12 cellular contexts compared by ENCODE assay signal in the genomic region with DNA sequence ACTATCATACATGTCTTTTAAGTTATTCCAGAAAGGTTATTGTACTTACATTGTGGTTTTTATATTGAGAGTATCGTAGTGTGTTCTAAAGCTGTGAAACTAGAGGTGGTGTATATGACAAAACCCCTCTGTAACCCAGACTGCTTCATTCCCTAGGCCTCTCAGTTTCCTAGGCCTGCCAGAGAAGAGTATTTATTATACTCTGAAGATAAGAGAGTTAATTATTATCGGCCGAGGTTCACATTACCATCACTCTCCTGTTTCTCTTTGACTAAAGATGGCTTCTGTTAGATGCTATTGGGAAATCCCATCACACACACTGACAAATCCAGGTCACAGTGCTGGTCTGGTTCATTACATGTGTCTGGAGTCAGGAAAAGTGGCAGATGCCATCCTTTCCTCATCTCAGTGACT. TPM values are rescaled to one million over a fixed set of nuclear protein-coding genes. Genes with fewer than 3 reads are reported as not detected.
DNase-seq lines count a peak whose midpoint lies in the region; ATAC-seq, FAIRE-seq and TF ChIP-seq lines count a peak whose summit lies in the region.
"Had no signal": no experiment of that assay in that cellular context is flagged by ENCODE, and none has a peak within 500 bp of the region (broad histone marks: within the 10 kb centered on the region; RNA-seq: fewer than 3 reads in every experiment).

No MANE protein-coding gene starts in this region.

- H3K27me3 ChIP-seq in GM12878 (replicated peaks in 1 of 2; ENCODE audit: control insufficient read depth in 2 of 2, insufficient read depth in 2 of 2, low read length in 1 of 2) (no peaks in the 10 kb centered on the region), psoas muscle (ENCODE audit: insufficient read depth in 3 of 3, low read length in 2 of 3) (no peaks in the 10 kb centered on the region)
- H3K27me3 ChIP-seq: neural progenitor cell had no signal

- POLR2A ChIA-PET in GM12878 (lab: Charles Lee) = interaction anchor here (1.0 to 6.7 kb wide), 4 partner anchors 13 to 45 kb away, joined by 3 to 62 read pairs (median 10); partner anchors contain the start of genes EXOSC7 and ZDHHC3

- no peak overlapping the region for H2AFZ ChIP-seq in GM12878 (ENCODE audit: control insufficient read depth, low read depth, low read length)
- H2AFZ ChIP-seq: neural progenitor cell had no signal

- H3K27ac ChIP-seq in GM12878 (ENCODE audit: control insufficient read depth, insufficient read depth) (0 out of 2 replicates have a peak overlapping the region, but pooled peaks have one; percentile 1), psoas muscle (no peak overlapping the region)
- H3K27ac ChIP-seq: neural progenitor cell had no signal

- intact Hi-C loops in GM12878 (cut with micrococcal nuclease; ENCODE audit: unreplicated experiment) = loop anchor here (2.0 kb wide), 1 partner anchor 20 kb away; the partner anchor contains the start of genes EXOSC7 and ZDHHC3
- intact Hi-C loops in psoas muscle (cut with DNase I) = no loop called here

- RAD21 ChIA-PET in GM12878 (lab: Charles Lee; ENCODE audit: unreplicated experiment) = interaction anchor here (1.1 to 5.2 kb wide), 6 partner anchors 12 to 32 kb away, joined by 4 to 39 read pairs (median 4); no protein-coding TSS in a partner anchor

- H3K4me3 ChIP-seq in GM12878 (no peak overlapping the region), psoas muscle (no peak overlapping the region)
- H3K4me3 ChIP-seq: coronary artery, neural progenitor cell had no signal

- no peak for TF ChIP-seq EP300 in GM12878 (IDR thresholded peaks at IDR 0.05; ENCODE audit: borderline replicate concordance in 1 of 2, control insufficient read depth in 1 of 2, low read depth in 2 of 2, low read length in 2 of 2)

- SMC1A ChIA-PET in GM12878 (lab: Charles Lee; ENCODE audit: uncharacterized antibody, unreplicated experiment) = interaction anchor here (0.9 to 8.3 kb wide), 4 partner anchors 12 to 45 kb away, joined by 3 to 97 read pairs (median 14); partner anchors contain the start of genes EXOSC7 and ZDHHC3

- peaks cover 18 to 48% of the 10 kb centered on the region in 2 experiments; a peak in 3 of 4 replicates for H3K36me3 ChIP-seq in GM12878 (ENCODE audit: control insufficient read depth in 2 of 2, insufficient read depth in 2 of 2, low read length in 1 of 2)
- H3K36me3 ChIP-seq in psoas muscle (ENCODE audit: insufficient read depth in 1 of 2, low read depth in 1 of 2) = peaks cover 0 to 70% of the 10 kb centered on the region in 2 donors

- H3K79me2 ChIP-seq in GM12878 (ENCODE audit: control insufficient read depth, insufficient read depth, low read length) = no peaks in the 10 kb centered on the region; the same call in none of the 2 replicates

- TF ChIP-seq RAD21 in GM12878 (IDR thresholded peaks at IDR 0.05; ENCODE audit: insufficient read depth, low read depth, low read length) = no peak

- no peak for TF ChIP-seq POLR2A in GM12878 (IDR thresholded peaks at IDR 0.05; ENCODE audit: low read depth, low read length)

- no peak for FAIRE-seq in GM12878 (lab: Jason Lieb, UNC)

- H3K4me1 ChIP-seq in GM12878 (ENCODE audit: control insufficient read depth, insufficient read depth, low read length) = peaks cover 5% of the 10 kb centered on the region
- peaks cover 15% of the 10 kb centered on the region for H3K4me1 ChIP-seq in psoas muscle

- H3K9me3 ChIP-seq in GM12878 (replicated peaks; ENCODE audit: control insufficient read depth, insufficient read depth, low read length) (no peaks in the 10 kb centered on the region), psoas muscle (no peaks in the 10 kb centered on the region)

- CTCF ChIA-PET in GM12878 (lab: Yijun Ruan, JAX) = interaction anchor here (1.0 to 7.7 kb wide), 5 partner anchors 9 to 29 kb away, joined by 3 to 53 read pairs (median 22); partner anchors contain the start of genes EXOSC7 and ZDHHC3

- H4K20me1 ChIP-seq in GM12878 (ENCODE audit: control insufficient read depth, insufficient read depth) = no peaks in the 10 kb centered on the region

- TF ChIP-seq CTCF in GM12878 (IDR thresholded peaks at IDR 0.05 in 2 of 3, conservative IDR thresholded peaks at IDR 0.05 in 1 of 3; ENCODE audit: control insufficient read depth in 2 of 3, extremely low read depth in 1 of 3, insufficient read depth in 1 of 3, low read depth in 3 of 3, low read length in 3 of 3) (no peak), psoas muscle (IDR thresholded peaks at IDR 0.05) (no peak)

- peak; percentile 71 for ATAC-seq in GM18511 (IDR thresholded peaks at IDR 0.05; ENCODE audit: unreplicated experiment)
- ATAC-seq in HG03108 (IDR thresholded peaks at IDR 0.05; ENCODE audit: unreplicated experiment) = peak; percentile 50
- peak; percentile 89 for ATAC-seq in GM12878
- ATAC-seq in psoas muscle = peak; percentile 43 to 80 (median 71)
- no peak for ATAC-seq in HG03196 (IDR thresholded peaks at IDR 0.05; ENCODE audit: unreplicated experiment)

- no peak overlapping the region for H3K9ac ChIP-seq in GM12878 (ENCODE audit: control insufficient read depth, insufficient read depth, low read length)
- H3K9ac ChIP-seq: neural progenitor cell had no signal

- BruUV-seq in GM12878 (replicated peaks; lab: Mats Ljungman, UMichigan) = no TSS peak

- DNase-seq in GM12878 (ENCODE audit: low read depth, low spot score) (no peak), psoas muscle (no peak), DMS153 (lab: John Stamatoyannopoulos, UW) (no peak), EL (no peak)
- DNase-seq: activated effector memory CD4-positive, alpha-beta T cell treated with Interleukin-2 at 50 U/mL for 16 hours; NCI-H1092; SHP77 had no signal

- 48% methylated on average over 3 of the region's 3 CpGs for WGBS in GM12878 (ENCODE audit: insufficient coverage, insufficient replicate concordance, low lambda C conversion rate, missing lambda C conversion rate)
- WGBS in psoas muscle, 3 donors = 72 to 76% (median 76%) methylated on average over 3 of the region's 3 CpGs

- no peak overlapping the region for H3K4me2 ChIP-seq in GM12878 (ENCODE audit: control insufficient read depth, insufficient read depth)
- H3K4me2 ChIP-seq: neural progenitor cell had no signal

- in situ Hi-C loops in GM12878 (cut with MboI) = no loop called here

RNA-seq across cellular contexts. Expression of gene EXOSC7, which starts 20.5 kb away (rescaled TPM):
- total RNA-seq in GM12878 (2013; cell fraction: nucleolus; rRNA removed) = 100 and 127 TPM in 2 replicates
- total RNA-seq in GM12878 (2014; rRNA removed) = 76.8 and 77.9 TPM in 2 replicates
- 66.7 and 68.5 TPM in 2 replicates for total RNA-seq in GM12878 (2014; rRNA removed; fragmentation: Illumina TruSeq; extraction: Trizol)
- 55.5 and 62.2 TPM in 2 replicates for total RNA-seq in GM12878 (2021)
- polyA plus RNA-seq in GM12878 (2011; ENCODE audit: low read depth) = 63.3 TPM
- 119 and 121 TPM in 2 replicates for polyA plus RNA-seq in GM12878 (2011; rRNA removed)
- 70.9 and 86.3 TPM in 2 replicates for polyA plus RNA-seq in GM12878 (2011; cell fraction: cytosol; rRNA removed)
- 84.9 and 86.2 TPM in 2 replicates for polyA plus RNA-seq in GM12878 (2011; cell fraction: nucleus; rRNA removed)
- 60.1 and 67.1 TPM in 2 replicates for polyA plus RNA-seq in GM12878 (2012)
- polyA plus RNA-seq in GM12878 (2014; fragmentation: Illumina TruSeq; extraction: Trizol) = 46.3 and 58.0 TPM in 2 replicates
- 100 to 1,000 TPM; 159 to 193 TPM for polyA plus RNA-seq in GM12878 (2014; fragmentation: Nextera tagmentation; extraction: Ambion mirVana)
- polyA plus RNA-seq in GM12878 (2014; rRNA removed) = 71.9 and 72.6 TPM in 2 replicates
- polyA plus RNA-seq in GM12878 (2016; fragmentation: Nextera tagmentation; extraction: Ambion mirVana) = 10 to 100 TPM; 88.9 to 94.5 TPM
- polyA minus RNA-seq in GM12878 (2011; rRNA and poly(A)+ RNA removed) = 70.0 and 75.6 TPM in 2 replicates
- polyA minus RNA-seq in GM12878 (2011; cell fraction: cytosol; rRNA and poly(A)+ RNA removed) = 13.4 and 16.3 TPM in 2 replicates
- polyA minus RNA-seq in GM12878 (2011; cell fraction: nucleus; rRNA and poly(A)+ RNA removed) = 34.9 and 60.0 TPM in 2 replicates
- 10 to 100 TPM; 27.8 to 54.8 (median 46.3) TPM for total RNA-seq in psoas muscle
- polyA plus RNA-seq in psoas muscle = 10 to 100 TPM; 28.4 to 39.4 (median 36.3) TPM

RNA-seq across cellular contexts. Expression of gene ZDHHC3, which starts 20.6 kb away (rescaled TPM):
- total RNA-seq in GM12878 (2013; cell fraction: nucleolus; rRNA removed) = 56.2 and 56.3 TPM in 2 replicates
- total RNA-seq in GM12878 (2014; rRNA removed) = 46.5 and 46.9 TPM in 2 replicates
- total RNA-seq in GM12878 (2014; rRNA removed; fragmentation: Illumina TruSeq; extraction: Trizol) = 29.6 and 32.1 TPM in 2 replicates
- 40.0 and 42.6 TPM in 2 replicates for total RNA-seq in GM12878 (2021)
- polyA plus RNA-seq in GM12878 (2011; ENCODE audit: low read depth) = 11.9 TPM
- polyA plus RNA-seq in GM12878 (2011; rRNA removed) = 56.5 and 79.1 TPM in 2 replicates
- polyA plus RNA-seq in GM12878 (2011; cell fraction: cytosol; rRNA removed) = 87.6 and 105 TPM in 2 replicates
- 50.4 and 58.3 TPM in 2 replicates for polyA plus RNA-seq in GM12878 (2011; cell fraction: nucleus; rRNA removed)
- 19.2 and 21.2 TPM in 2 replicates for polyA plus RNA-seq in GM12878 (2012)
- 40.3 and 47.8 TPM in 2 replicates for polyA plus RNA-seq in GM12878 (2014; fragmentation: Illumina TruSeq; extraction: Trizol)
- polyA plus RNA-seq in GM12878 (2014; fragmentation: Nextera tagmentation; extraction: Ambion mirVana) = 1 to 10 TPM; 6.8 to 7.4 TPM
- polyA plus RNA-seq in GM12878 (2014; rRNA removed) = 38.1 and 41.5 TPM in 2 replicates
- 10 to 100 TPM; 39.4 to 42.1 TPM for polyA plus RNA-seq in GM12878 (2016; fragmentation: Nextera tagmentation; extraction: Ambion mirVana)
- 190 TPM in 2 replicates for polyA minus RNA-seq in GM12878 (2011; rRNA and poly(A)+ RNA removed)
- 25.6 and 27.0 TPM in 2 replicates for polyA minus RNA-seq in GM12878 (2011; cell fraction: cytosol; rRNA and poly(A)+ RNA removed)
- 24.4 and 43.5 TPM in 2 replicates for polyA minus RNA-seq in GM12878 (2011; cell fraction: nucleus; rRNA and poly(A)+ RNA removed)
- 10 to 100 TPM; 22.2 to 58.3 (median 40.6) TPM for total RNA-seq in psoas muscle
- 10 to 100 TPM; 32.3 to 51.1 (median 40.8) TPM for polyA plus RNA-seq in psoas muscle

RNA-seq across cellular contexts. Expression of gene CLEC3B, which starts 29.5 kb away (rescaled TPM):
- not detected in 2 replicates for total RNA-seq in GM12878 (2013; cell fraction: nucleolus; rRNA removed)
- 0.11 TPM in 1 of 2 replicates, not detected in the other for total RNA-seq in GM12878 (2014; rRNA removed)
- total RNA-seq in GM12878 (2014; rRNA removed; fragmentation: Illumina TruSeq; extraction: Trizol) = not detected in 2 replicates
- total RNA-seq in GM12878 (2021) = 0.23 TPM in 1 of 2 replicates, not detected in the other
- polyA plus RNA-seq in GM12878 (2011; ENCODE audit: low read depth) = not detected
- not detected in 2 replicates for polyA plus RNA-seq in GM12878 (2011; rRNA removed)
- 0.12 and 0.15 TPM in 2 replicates for polyA plus RNA-seq in GM12878 (2011; cell fraction: cytosol; rRNA removed)
- 0.51 and 0.82 TPM in 2 replicates for polyA plus RNA-seq in GM12878 (2011; cell fraction: nucleus; rRNA removed)
- polyA plus RNA-seq in GM12878 (2012) = not detected in 2 replicates
- not detected in 2 replicates for polyA plus RNA-seq in GM12878 (2014; fragmentation: Illumina TruSeq; extraction: Trizol)
- polyA plus RNA-seq in GM12878 (2014; fragmentation: Nextera tagmentation; extraction: Ambion mirVana) = not detected
- 0.13 TPM in 1 of 2 replicates, not detected in the other for polyA plus RNA-seq in GM12878 (2014; rRNA removed)
- not detected for polyA plus RNA-seq in GM12878 (2016; fragmentation: Nextera tagmentation; extraction: Ambion mirVana)
- not detected in 2 replicates for polyA minus RNA-seq in GM12878 (2011; rRNA and poly(A)+ RNA removed)
- not detected in 2 replicates for polyA minus RNA-seq in GM12878 (2011; cell fraction: cytosol; rRNA and poly(A)+ RNA removed)
- 0.24 and 0.77 TPM in 2 replicates for polyA minus RNA-seq in GM12878 (2011; cell fraction: nucleus; rRNA and poly(A)+ RNA removed)
- 10 to 100 TPM; 10.3 to 41.7 (median 16.5) TPM for total RNA-seq in psoas muscle
- polyA plus RNA-seq in psoas muscle = 10 to 100 TPM; 24.6 to 29.6 (median 26.7) TPM

Comparison
In these comparisons a context has a peak if more than half of its experiments do, and no peak if none do; other contexts are left out.
1. RNA of gene CLEC3B, which starts 29.5 kb away (total RNA-seq): 10.3 to 41.7 TPM in psoas muscle; 0.11 to 0.23 TPM in GM12878; every median in the first group is over 4 times any median in the second.